Comparison of ENCODE assay signal across 24 cellular contexts in genomic region chr3:4690277-4690676, GRCh38.
DNase-seq lines count a peak whose midpoint lies in the region; ATAC-seq, FAIRE-seq and TF ChIP-seq lines count a peak whose summit lies in the region.
"Had no signal": no experiment of that assay in that cellular context is flagged by ENCODE, and none has a peak within 500 bp of the region (broad histone marks: within the 10 kb centered on the region; RNA-seq: fewer than 3 reads in every experiment).

No MANE protein-coding gene starts in this region.

- no peaks in the 10 kb centered on the region for H3K27me3 Mint-ChIP-seq in natural killer cell (ENCODE audit: low read depth in 2 of 2)
- H3K27me3 Mint-ChIP-seq: B cell; CD4-positive, alpha-beta T cell had no signal

- CTCF ChIA-PET in A549 (lab: Yijun Ruan, JAX) (interaction anchor here (1.0 to 2.4 kb wide), 2 partner anchors 10 to 21 kb away, joined by 3 to 14 read pairs; no protein-coding TSS in a partner anchor), HEK293 (lab: Yijun Ruan, JAX) (interaction anchor here (1.1 kb wide), 1 partner anchor 34 kb away, joined by 3 read pairs; no protein-coding TSS in a partner anchor), K562 (lab: Yijun Ruan, JAX; ENCODE audit: low intra/inter-chr PET ratio) (no interaction called here)

- no peak for ATAC-seq in A549
- ATAC-seq in K562, result no peak
- ATAC-seq in natural killer cell, result no peak
- ATAC-seq in left colon, result no peak
- ATAC-seq: CD8-positive, alpha-beta T cell had no signal

- no peak overlapping the region for H3K27ac Mint-ChIP-seq in natural killer cell
- H3K27ac Mint-ChIP-seq: CD4-positive, alpha-beta T cell; CD8-positive, alpha-beta T cell had no signal

- in situ Hi-C loops in K562 (cut with MboI), result no loop called here

- FAIRE-seq in A549 (lab: Jason Lieb, UNC), result no peak
- FAIRE-seq in K562 (lab: Jason Lieb, UNC), result no peak
- FAIRE-seq: A204.1, D721Med, GM12891, GM19239 had no signal

- BruUV-seq in K562 (replicated peaks; lab: Mats Ljungman, UMichigan), result no TSS peak

- H3K4me3 ChIP-seq in A549, result no peak overlapping the region
- no peak overlapping the region for H3K4me3 ChIP-seq in HEK293 (ENCODE audit: low read depth, low read length)
- peak overlapping the region; percentile 42 for H3K4me3 ChIP-seq in adipocyte (ENCODE audit: low read length)
- H3K4me3 ChIP-seq in K562, result no peak overlapping the region
- H3K4me3 ChIP-seq: BLaER1 treated with 17β-estradiol and CSF1 and Interleukin-3, amounts not matched to agents 10 nM and 100 nM had no signal

- H3K9me3 ChIP-seq in A549 (peaks cover 15% of the 10 kb centered on the region; the same call in 2 of the 3 replicates), HEK293 (ENCODE audit: control insufficient read depth, insufficient read depth, low read depth, low read length) (no peaks in the 10 kb centered on the region), adipocyte (ENCODE audit: control insufficient read depth, low read length) (peaks cover 15% of the 10 kb centered on the region), K562 (replicated peaks; ENCODE audit: control insufficient read depth, insufficient read depth, low read depth, low read length) (peaks cover 3% of the 10 kb centered on the region; the same call in 1 of the 2 replicates)
- H3K9me3 ChIP-seq: Caco-2 had no signal

- H3K4me1 Mint-ChIP-seq in natural killer cell, result peaks cover 0 to 4% of the 10 kb centered on the region in 2 donors

- WGBS in A549 (ENCODE audit: missing lambda C conversion rate), result 92% methylated on average over 1 of the region's 1 CpG
- WGBS in K562 (ENCODE audit: insufficient coverage, low coverage, missing lambda C conversion rate), result 100% methylated on average over 1 of the region's 1 CpG

- TF ChIP-seq POLR2A in A549 (IDR thresholded peaks at IDR 0.05; ENCODE audit: low read length), result no peak
- TF ChIP-seq POLR2A in K562 (conservative IDR thresholded peaks at IDR 0.05), result no peak

- H3K9ac ChIP-seq in adipocyte (ENCODE audit: low read length), result no peak overlapping the region
- H3K9ac ChIP-seq in K562 (ENCODE audit: insufficient read depth in 1 of 2, low read depth in 2 of 2, low read length in 2 of 2), result no peak overlapping the region
- H3K9ac ChIP-seq: BLaER1 treated with 17β-estradiol and CSF1 and Interleukin-3, amounts not matched to agents 10 nM and 100 nM had no signal

- peaks cover 0 to 29% of the 10 kb centered on the region in 2 experiments; a peak in 1 of 3 replicates for H3K36me3 ChIP-seq in HEK293 (ENCODE audit: control insufficient read depth in 2 of 2, insufficient read depth in 1 of 2, low read length in 2 of 2)
- peaks cover 27% of the 10 kb centered on the region for H3K36me3 ChIP-seq in adipocyte (ENCODE audit: control insufficient read depth, insufficient read depth, low read length, severe bottlenecking)
- H3K36me3 ChIP-seq in K562 (ENCODE audit: control insufficient read depth, insufficient read depth, low read length), result peaks cover 15% of the 10 kb centered on the region; the same call in 1 of the 3 replicates

- H4K20me1 ChIP-seq in K562 (replicated peaks; ENCODE audit: control insufficient read depth, insufficient read depth, low read length), result no peaks in the 10 kb centered on the region
- H4K20me1 ChIP-seq: BLaER1 treated with 17β-estradiol and CSF1 and Interleukin-3, amounts not matched to agents 10 nM and 100 nM had no signal

- H3K27me3 ChIP-seq in adipocyte (replicated peaks; ENCODE audit: control insufficient read depth, insufficient read depth, low read length), result no peaks in the 10 kb centered on the region
- no peaks in the 10 kb centered on the region; a peak in 1 of 5 replicates for H3K27me3 ChIP-seq in K562 (ENCODE audit: control insufficient read depth in 2 of 2, insufficient read depth in 2 of 2, low read length in 2 of 2)
- H3K27me3 ChIP-seq: BLaER1 treated with 17β-estradiol and CSF1 and Interleukin-3, amounts not matched to agents 10 nM and 100 nM had no signal

- H3K4me1 ChIP-seq in A549, result no peaks in the 10 kb centered on the region; the same call in 2 of the 3 replicates
- peaks cover 4% of the 10 kb centered on the region; the same call in 1 of the 2 replicates for H3K4me1 ChIP-seq in HEK293 (ENCODE audit: control insufficient read depth, insufficient read depth, low read length)
- peaks cover 4% of the 10 kb centered on the region for H3K4me1 ChIP-seq in adipocyte (ENCODE audit: control insufficient read depth, insufficient read depth, low read length)
- H3K4me1 ChIP-seq in K562 (replicated peaks in 1 of 2; ENCODE audit: control insufficient read depth in 2 of 2, insufficient read depth in 2 of 2, low read length in 2 of 2), result 0 out of 5 replicates have a peak, but pooled peaks cover 0 to 4% of the 10 kb centered on the region in 2 experiments

- TF ChIP-seq CTCF in A549 (IDR thresholded peaks at IDR 0.05) (no peak), HEK293 (tag by site-specific recombination; IDR thresholded peaks at IDR 0.05) (no peak), K562 (IDR thresholded peaks at IDR 0.05 in 2 of 3, conservative IDR thresholded peaks at IDR 0.05 in 1 of 3; ENCODE audit: insufficient read depth in 2 of 3, low read depth in 1 of 3, low read length in 3 of 3) (no peak), natural killer cell (IDR thresholded peaks at IDR 0.05) (no peak)

- no peak for TF ChIP-seq EP300 in A549 (IDR thresholded peaks at IDR 0.05)
- TF ChIP-seq EP300 in K562 (IDR thresholded peaks at IDR 0.05; ENCODE audit: low read length), result no peak

- H3K4me2 ChIP-seq in A549 (no peak overlapping the region), K562 (ENCODE audit: insufficient read depth, low read length) (no peak overlapping the region)
- H3K4me2 ChIP-seq: BLaER1 treated with 17β-estradiol and CSF1 and Interleukin-3, amounts not matched to agents 10 nM and 100 nM had no signal

- H3K9me3 Mint-ChIP-seq in natural killer cell, result peaks cover 0 to 2% of the 10 kb centered on the region in 2 donors
- H3K9me3 Mint-ChIP-seq: CD4-positive, alpha-beta T cell had no signal

- no peak overlapping the region for H2AFZ ChIP-seq in K562 (ENCODE audit: low read depth, low read length)

- no peaks in the 10 kb centered on the region for H3K79me2 ChIP-seq in K562 (ENCODE audit: control insufficient read depth, insufficient read depth, low read length)

- TF ChIP-seq RAD21 in A549 (conservative IDR thresholded peaks at IDR 0.05 in 1 of 2, IDR thresholded peaks at IDR 0.05 in 1 of 2), result no peak
- TF ChIP-seq RAD21 in K562 (CRISPR knock-in tag; conservative IDR thresholded peaks at IDR 0.05 in 1 of 2, IDR thresholded peaks at IDR 0.05 in 1 of 2), result no peak

- intact Hi-C loops in K562 (cut with micrococcal nuclease), result loop anchor here (5.0 kb wide), 1 partner anchor 338 kb away; no protein-coding TSS in a partner anchor
- intact Hi-C loops in natural killer cell (cut with micrococcal nuclease), result no loop called here
- intact Hi-C loops in left colon (cut with DNase I, micrococcal nuclease), result no loop called here

- H3K4me3 Mint-ChIP-seq in natural killer cell, result no peak overlapping the region
- H3K4me3 Mint-ChIP-seq: B cell; CD4-positive, alpha-beta T cell; CD8-positive, alpha-beta T cell had no signal

- DNase-seq in A549 (ENCODE audit: low read depth in 1 of 2, low spot score in 1 of 2) (no peak), adipocyte (ENCODE audit: low read depth) (no peak), K562 (ENCODE audit: extremely low read depth in 1 of 4, low spot score in 3 of 4) (no peak), natural killer cell (no peak), DMS53 (lab: John Stamatoyannopoulos, UW) (no peak), left colon (no peak)
- DNase-seq: 8988T; AML-193; Caco-2; Calu3; CD4-positive, alpha-beta T cell; CD8-positive, alpha-beta T cell; DMS79; DND-41; EL; GDM1 had no signal

- peaks cover 5% of the 10 kb centered on the region for H3K36me3 Mint-ChIP-seq in natural killer cell

- POLR2A ChIA-PET in A549 (lab: Yijun Ruan, JAX), result no interaction called here
- POLR2A ChIA-PET in HEK293 (lab: Yijun Ruan, JAX), result no interaction called here
- POLR2A ChIA-PET in K562 (lab: Yijun Ruan, JAX), result no interaction called here

- H3K27ac ChIP-seq in A549 (no peak overlapping the region), HEK293 (ENCODE audit: extremely low read depth, low read depth, low read length) (no peak overlapping the region), K562 (ENCODE audit: extremely low read depth, low read depth, low read length) (no peak overlapping the region)
- H3K27ac ChIP-seq: BLaER1 treated with 17β-estradiol and CSF1 and Interleukin-3, amounts not matched to agents 10 nM and 100 nM; C4-2B had no signal

- H3K9me1 ChIP-seq in K562 (ENCODE audit: control insufficient read depth, insufficient read depth, low read length), result no peaks in the 10 kb centered on the region

TF ChIP-seq in A549, 52 proteins besides CTCF, POLR2A, EP300 and RAD21:
- TF ChIP-seq KDM1A (IDR thresholded peaks at IDR 0.05; ENCODE audit: low read depth), result 0 out of 2 replicates have a peak, but pooled peaks have one; percentile 20
- no peak for TF ChIP-seq CHD4 (IDR thresholded peaks at IDR 0.05; ENCODE audit: borderline replicate concordance)
- no peak for TF ChIP-seq RNF2 (IDR thresholded peaks at IDR 0.05; ENCODE audit: borderline replicate concordance, low read depth)
- TF ChIP-seq ZFP36 (IDR thresholded peaks at IDR 0.05; ENCODE audit: borderline replicate concordance, partially characterized antibody), result peak; percentile 90
TF ChIP-seq in A549: peak in this region for 2.

TF ChIP-seq in HEK293, 187 proteins besides CTCF, POLR2A, EP300 and RAD21:
- TF ChIP-seq ZNF776 (tag by site-specific recombination; IDR thresholded peaks at IDR 0.05; ENCODE audit: borderline replicate concordance) (no peak), ZNF184 (tag by site-specific recombination; IDR thresholded peaks at IDR 0.05) (peak; percentile 82)
